ENCODE assay signal across 22 cellular contexts in the genomic region with DNA sequence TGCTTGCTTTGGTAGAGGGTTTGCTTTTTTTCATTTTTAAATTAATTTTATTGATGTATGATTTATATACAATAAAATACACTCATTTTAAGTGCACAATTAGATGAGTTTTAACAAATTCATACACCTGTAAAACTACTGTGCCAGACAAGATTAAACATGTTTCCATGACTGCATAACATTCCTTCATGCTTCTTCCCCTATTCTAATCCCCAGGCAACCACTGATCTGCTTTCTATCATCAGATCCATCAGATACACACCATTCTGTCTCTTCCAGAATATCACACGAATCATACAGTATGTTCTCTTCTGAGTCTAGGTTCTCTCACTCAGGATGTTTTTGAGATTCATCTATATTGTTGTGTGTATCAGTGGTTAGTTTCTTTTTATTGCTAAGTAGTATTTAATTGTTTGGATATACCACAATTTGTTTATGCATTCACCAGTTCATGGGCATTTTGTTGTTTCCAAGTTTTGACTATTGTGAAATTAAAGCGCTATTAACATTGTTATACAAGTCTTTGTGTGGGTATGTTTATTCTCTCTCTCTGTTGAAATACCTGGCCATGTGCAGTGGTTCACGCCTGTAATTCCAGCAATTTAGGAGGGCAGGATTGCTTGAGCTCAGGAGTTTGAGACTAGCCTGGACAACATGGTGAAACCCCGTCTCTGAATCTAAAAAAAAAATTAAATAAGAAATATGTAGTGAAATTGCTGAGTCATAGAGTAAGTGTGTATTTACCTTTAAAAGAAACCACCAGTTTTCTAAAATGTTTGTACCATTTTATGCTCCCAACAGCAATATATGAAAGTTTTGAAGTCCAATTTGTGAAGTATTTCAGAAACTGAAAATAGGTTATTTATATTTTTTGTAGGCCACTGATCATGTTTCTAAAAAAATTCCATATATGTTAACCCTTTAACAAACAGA. TPM values are rescaled to one million over a fixed set of nuclear protein-coding genes. Genes with fewer than 3 reads are reported as not detected.
A peak's percentile ranks its signal among the peaks of the same experiment; 100 is the strongest.
DNase-seq lines count a peak whose midpoint lies in the region; ATAC-seq, FAIRE-seq and TF ChIP-seq lines count a peak whose summit lies in the region.
"Had no signal": no experiment of that assay in that cellular context is flagged by ENCODE, and none has a peak within 500 bp of the region (broad histone marks: within the 10 kb centered on the region; RNA-seq: fewer than 3 reads in every experiment).

No MANE protein-coding gene starts in this region.

- H3K27ac ChIP-seq in KMS-11 (no peak overlapping the region), endothelial cell of umbilical vein (ENCODE audit: insufficient read depth, low read depth, low read length) (no peak overlapping the region), smooth muscle cell (ENCODE audit: low read depth) (peak overlapping the region; percentile 63)
- H3K27ac ChIP-seq: 22Rv1, heart left ventricle, ovary, tibial nerve, VCaP had no signal

- H3K9me3 ChIP-seq in endothelial cell of umbilical vein (replicated peaks; ENCODE audit: control insufficient read depth, insufficient read depth, low read length) (no peaks in the 10 kb centered on the region), smooth muscle cell (replicated peaks; ENCODE audit: low read depth) (no peaks in the 10 kb centered on the region)
- H3K9me3 ChIP-seq: heart left ventricle, ovary, tibial nerve had no signal

- dilution Hi-C loops in endothelial cell of umbilical vein (cut with MboI; ENCODE audit: extremely low pct_ligation_motif_present, low sequenced_read_pairs) = no loop called here

- no peak overlapping the region for H3K4me3 ChIP-seq in KMS-11 (IDR thresholded peaks at IDR 0.05; ENCODE audit: insufficient read depth, low read depth, low read length)
- no peak overlapping the region for H3K4me3 ChIP-seq in endothelial cell of umbilical vein (replicated peaks in 1 of 3; ENCODE audit: insufficient read depth in 1 of 3, low read depth in 1 of 3, low read length in 3 of 3)
- H3K4me3 ChIP-seq in smooth muscle cell = no peak overlapping the region
- H3K4me3 ChIP-seq: heart left ventricle, ovary, tibial nerve had no signal

- ATAC-seq in GM19328 (IDR thresholded peaks at IDR 0.05; ENCODE audit: unreplicated experiment) = no peak
- ATAC-seq: activated naive CD4-positive, alpha-beta T cell treated with anti-CD3 and anti-CD28 coated beads, Interleukin-2, amount 50 U/mL, for 72 hours; heart left ventricle; naive thymus-derived CD8-positive, alpha-beta T cell; stimulated activated naive CD8-positive, alpha-beta T cell treated with anti-CD3 and anti-CD28 coated beads, Interleukin-15, amount 100 ng/mL, for 72 hours had no signal

- H3K36me3 ChIP-seq in KMS-11 (ENCODE audit: insufficient read depth) (no peaks in the 10 kb centered on the region), endothelial cell of umbilical vein (ENCODE audit: control insufficient read depth in 2 of 2, extremely low read depth in 1 of 2, insufficient read depth in 2 of 2, low read length in 2 of 2) (no peaks in the 10 kb centered on the region), smooth muscle cell (ENCODE audit: low read depth) (no peaks in the 10 kb centered on the region)
- H3K36me3 ChIP-seq: heart left ventricle, ovary, tibial nerve had no signal

- CTCF ChIA-PET in endothelial cell of umbilical vein (lab: Charles Lee) = interaction anchor here (1.1 kb wide), 2 partner anchors 19 to 240 kb away, joined by 3 to 5 read pairs; no protein-coding TSS in a partner anchor

- no peaks in the 10 kb centered on the region for H3K9me1 ChIP-seq in endothelial cell of umbilical vein (replicated peaks; ENCODE audit: control insufficient read depth, extremely low read depth, insufficient read depth, low read length)

- no peaks in the 10 kb centered on the region for H3F3A ChIP-seq in smooth muscle cell (ENCODE audit: low read depth)

- no peak for FAIRE-seq in endothelial cell of umbilical vein (lab: Jason Lieb, UNC)

- 73% methylated on average over 4 of the region's 4 CpGs for WGBS in smooth muscle cell (ENCODE audit: low lambda C conversion rate)

- H4K20me1 ChIP-seq in KMS-11 (ENCODE audit: insufficient read depth) (no peaks in the 10 kb centered on the region), endothelial cell of umbilical vein (replicated peaks; ENCODE audit: control insufficient read depth, extremely low read depth, insufficient read depth, low read length) (no peaks in the 10 kb centered on the region), smooth muscle cell (ENCODE audit: low read depth) (no peaks in the 10 kb centered on the region)

- H3K27me3 ChIP-seq in KMS-11 (ENCODE audit: insufficient read depth, low read depth) = no peaks in the 10 kb centered on the region
- peaks cover 12 to 20% of the 10 kb centered on the region in 2 experiments for H3K27me3 ChIP-seq in endothelial cell of umbilical vein (ENCODE audit: control insufficient read depth in 2 of 2, insufficient read depth in 2 of 2, low read length in 2 of 2)
- peaks cover 17% of the 10 kb centered on the region for H3K27me3 ChIP-seq in smooth muscle cell (ENCODE audit: low read depth)
- H3K27me3 ChIP-seq: ovary had no signal

- intact Hi-C loops in endothelial cell of umbilical vein (cut with micrococcal nuclease) = loop anchor here (10.0 kb wide), 1 partner anchor 208 kb away; a partner anchor contains a TSS

- no peaks in the 10 kb centered on the region for H3K79me2 ChIP-seq in KMS-11 (ENCODE audit: insufficient read depth, low read depth)
- H3K79me2 ChIP-seq in endothelial cell of umbilical vein (ENCODE audit: control insufficient read depth, insufficient read depth, low read length) = no peaks in the 10 kb centered on the region
- H3K79me2 ChIP-seq in smooth muscle cell (ENCODE audit: low read depth) = no peaks in the 10 kb centered on the region

- H3K4me2 ChIP-seq in KMS-11 (peak overlapping the region; percentile 47), endothelial cell of umbilical vein (ENCODE audit: insufficient read depth, low read length) (no peak overlapping the region), smooth muscle cell (no peak overlapping the region)

- TF ChIP-seq CTCF in KMS-11 (conservative IDR thresholded peaks at IDR 0.05; ENCODE audit: low read depth, low read length) (no peak), endothelial cell of umbilical vein (IDR thresholded peaks at IDR 0.05; ENCODE audit: extremely low read depth in 1 of 2, insufficient read depth in 1 of 2, low read depth in 1 of 2, low read length in 2 of 2) (no peak), smooth muscle cell (IDR thresholded peaks at IDR 0.05; ENCODE audit: borderline replicate concordance, insufficient read depth, poor library complexity, severe bottlenecking) (no peak)

- POLR2A ChIA-PET in endothelial cell of umbilical vein (lab: Charles Lee) = no interaction called here

- H3K9ac ChIP-seq in KMS-11 = no peak overlapping the region
- no peak overlapping the region for H3K9ac ChIP-seq in endothelial cell of umbilical vein (replicated peaks; ENCODE audit: extremely low read depth, insufficient read depth, low read length)
- no peak overlapping the region for H3K9ac ChIP-seq in smooth muscle cell (ENCODE audit: low read depth)

- BruUV-seq in endothelial cell of umbilical vein (replicated peaks; lab: Mats Ljungman, UMichigan) = no TSS peak

- no peak for TF ChIP-seq POLR2A in endothelial cell of umbilical vein (IDR thresholded peaks at IDR 0.05; ENCODE audit: low read depth, low read length)

- H3K4me1 ChIP-seq in KMS-11 (ENCODE audit: low read depth, poor library complexity, severe bottlenecking) = peaks cover 16% of the 10 kb centered on the region
- H3K4me1 ChIP-seq in endothelial cell of umbilical vein (ENCODE audit: control insufficient read depth, extremely low read depth, insufficient read depth, low read length) = no peaks in the 10 kb centered on the region
- H3K4me1 ChIP-seq in smooth muscle cell (ENCODE audit: low read depth) = no peaks in the 10 kb centered on the region
- H3K4me1 ChIP-seq: tibial nerve had no signal

- DNase-seq in NCI-H82 (lab: John Stamatoyannopoulos, UW) (peak; percentile 31), NCI-H82 treated with DMSO at 0.1 percent for 48 hours (lab: John Stamatoyannopoulos, UW; ENCODE audit: unreplicated experiment) (no peak), endothelial cell of umbilical vein (ENCODE audit: low read depth, low spot score) (no peak), smooth muscle cell (lab: John Stamatoyannopoulos, UW; ENCODE audit: unreplicated experiment) (no peak), dermis blood vessel endothelial cell (no peak), T-helper 1 cell (no peak)
- DNase-seq: activated CD4-positive, alpha-beta T cell treated with anti-CD3 and anti-CD28 coated beads, Interleukin-2, amount 10 ng/mL, durations not matched to agents 24 days and 14 days; DMS79; endodermal cell; heart left ventricle; HFFc6; naive thymus-derived CD8-positive, alpha-beta T cell; NCI-H1417 treated with DMSO at 0.1 percent for 48 hours; ovary; stimulated activated CD4-positive, alpha-beta T cell treated with anti-CD3 and anti-CD28 coated beads, Interleukin-12 subunit alpha, Interleukin-12 subunit beta, amount 100 ng/mL, for 4 hours; stimulated activated naive CD8-positive, alpha-beta T cell treated with anti-CD3 and anti-CD28 coated beads, Interleukin-15, amount 100 ng/mL, for 72 hours had no signal

- peak overlapping the region; percentile 21; the same call in 1 of the 2 replicates for H2AFZ ChIP-seq in KMS-11 (ENCODE audit: low read depth)
- H2AFZ ChIP-seq in endothelial cell of umbilical vein (ENCODE audit: low read depth, low read length) = peak overlapping the region; percentile 21
- H2AFZ ChIP-seq in smooth muscle cell (ENCODE audit: low read depth) = no peak overlapping the region

TF ChIP-seq in endothelial cell of umbilical vein, 7 proteins besides CTCF, POLR2A, EP300 and RAD21 (continues in another document):
- no peak for TF ChIP-seq FOS (IDR thresholded peaks at IDR 0.05; ENCODE audit: borderline replicate concordance, insufficient read depth, low read length)
- no peak for TF ChIP-seq EZH2 (IDR thresholded peaks at IDR 0.05; ENCODE audit: borderline replicate concordance, low read depth, low read length, severe bottlenecking)
- TF ChIP-seq, protein P1, sequence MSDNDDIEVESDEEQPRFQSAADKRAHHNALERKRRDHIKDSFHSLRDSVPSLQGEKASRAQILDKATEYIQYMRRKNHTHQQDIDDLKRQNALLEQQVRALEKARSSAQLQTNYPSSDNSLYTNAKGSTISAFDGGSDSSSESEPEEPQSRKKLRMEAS (IDR thresholded peaks at IDR 0.05; ENCODE audit: insufficient read depth, insufficient read length) = no peak

RNA-seq across cellular contexts. Expression of a gene that starts 6.9 kb away (rescaled TPM):
- total RNA-seq in endothelial cell of umbilical vein (106 and 107 TPM in 2 replicates), smooth muscle cell (205 and 225 TPM in 2 replicates), dermis blood vessel endothelial cell (77.5 and 79.3 TPM in 2 replicates)
- polyA plus RNA-seq in endothelial cell of umbilical vein (154 and 169 TPM in 2 replicates), smooth muscle cell (246 and 257 TPM in 2 replicates)
- polyA plus RNA-seq in endothelial cell of umbilical vein (2011; cell fraction: cytosol; rRNA removed) = 108 and 118 TPM in 2 replicates
- polyA plus RNA-seq in endothelial cell of umbilical vein (2011; cell fraction: nucleus; rRNA removed) = 112 and 118 TPM in 2 replicates
- 79.8 and 94.4 TPM in 2 replicates for polyA plus RNA-seq in endothelial cell of umbilical vein (2012)
- 56.3 and 58.0 TPM in 2 replicates for polyA minus RNA-seq in endothelial cell of umbilical vein
- 35.8 TPM for polyA minus RNA-seq in endothelial cell of umbilical vein (2011; cell fraction: cytosol; rRNA and poly(A)+ RNA removed)
- polyA minus RNA-seq in endothelial cell of umbilical vein (2011; cell fraction: nucleus; rRNA and poly(A)+ RNA removed) = 55.3 and 63.3 TPM in 2 replicates
